Comparison of ENCODE assay signal across 8 cellular contexts in the genomic region with DNA sequence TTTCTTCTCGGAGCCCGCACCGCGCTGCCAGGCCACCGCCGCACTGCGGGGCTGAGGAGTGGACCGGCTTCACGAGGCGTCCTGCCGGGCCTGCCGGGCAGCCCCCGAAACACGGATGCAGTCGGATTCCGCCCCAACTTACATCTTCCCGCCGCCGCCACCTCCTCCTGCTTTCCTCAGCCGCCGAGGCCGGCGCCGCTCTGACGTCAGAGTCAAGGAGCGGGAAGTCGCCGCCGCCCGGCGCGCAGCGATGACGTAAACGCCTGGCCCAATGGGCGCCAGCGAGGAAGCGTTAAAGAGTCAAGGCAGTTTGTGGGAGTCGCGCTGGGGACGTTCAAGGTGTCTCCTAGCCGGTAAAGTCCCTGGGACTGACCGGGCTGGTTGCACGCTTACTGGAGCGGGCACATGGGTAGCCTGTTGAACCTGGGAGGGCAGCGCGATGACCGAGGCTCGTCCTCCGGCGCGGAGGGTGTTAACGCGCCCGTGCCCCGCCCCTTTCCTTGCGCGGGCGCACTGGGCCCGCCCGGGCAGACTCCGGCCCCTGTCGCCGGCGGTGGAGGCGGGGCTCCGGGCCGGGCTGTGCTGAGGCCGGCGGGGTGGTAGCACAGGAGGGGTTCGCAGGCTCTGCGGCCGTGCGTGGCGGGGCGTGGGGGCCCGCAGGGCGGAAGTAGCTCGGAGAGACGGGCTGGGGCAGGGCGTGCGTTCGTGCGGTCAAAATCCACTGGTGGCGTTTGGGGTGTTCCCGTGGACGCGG.
DNase-seq lines count a peak whose midpoint lies in the region; ATAC-seq and TF ChIP-seq lines count a peak whose summit lies in the region.

A gene with protein sequence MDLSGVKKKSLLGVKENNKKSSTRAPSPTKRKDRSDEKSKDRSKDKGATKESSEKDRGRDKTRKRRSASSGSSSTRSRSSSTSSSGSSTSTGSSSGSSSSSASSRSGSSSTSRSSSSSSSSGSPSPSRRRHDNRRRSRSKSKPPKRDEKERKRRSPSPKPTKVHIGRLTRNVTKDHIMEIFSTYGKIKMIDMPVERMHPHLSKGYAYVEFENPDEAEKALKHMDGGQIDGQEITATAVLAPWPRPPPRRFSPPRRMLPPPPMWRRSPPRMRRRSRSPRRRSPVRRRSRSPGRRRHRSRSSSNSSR (minus strand): TSS at position 214 of the 754 bp plus-strand sequence. CDS start 3,483 bp downstream, outside the sequence.

- TF ChIP-seq CTCF in astrocyte of the cerebellum (IDR thresholded peaks at IDR 0.05; ENCODE audit: low read depth, low read length, missing control alignments) = no peak

- H3K4me3 ChIP-seq in astrocyte of the cerebellum (ENCODE audit: low read depth, low read length) = peak within 1 kb of the TSS; percentile 84

- ATAC-seq in GM18508 (IDR thresholded peaks at IDR 0.05; ENCODE audit: insufficient read depth, unreplicated experiment) (peak; percentile 43), HG02973 (IDR thresholded peaks at IDR 0.05; ENCODE audit: unreplicated experiment) (peak; percentile 65)

- DNase-seq in NCI-H2029 (lab: John Stamatoyannopoulos, UW) = peak; percentile 89
- peak; percentile 95 for DNase-seq in T-helper 9 cell
- DNase-seq in astrocyte of the cerebellum (ENCODE audit: low read depth) = peak; percentile 87
- DNase-seq in hippocampal formation (lab: John Stamatoyannopoulos, UW) = peak; percentile 84 to 94
- DNase-seq in retina = peak; percentile 100
- no peak for DNase-seq in cortex of kidney (lab: John Stamatoyannopoulos, UW)

- in situ Hi-C loops in astrocyte of the cerebellum (cut with HindIII; ENCODE audit: low sequenced_read_pairs) = no loop called here
